Comparison of ENCODE assay signal across 36 cellular contexts in genomic region chr5:77333036-77333435, GRCh38.
"Had no signal": no experiment of that assay in that cellular context is flagged by ENCODE, and none has a peak within 500 bp of the region (broad histone marks: within the 10 kb centered on the region; RNA-seq: fewer than 3 reads in every experiment).

No MANE protein-coding gene starts in this region.

- H3K36me3 Mint-ChIP-seq: activated naive CD4-positive, alpha-beta T cell treated with anti-CD3 and anti-CD28 coated beads, Interleukin-2, amount 50 U/mL, for 24 hours; activated naive CD8-positive, alpha-beta T cell; brain; WTC11 had no signal

- H3K9me3 Mint-ChIP-seq: activated CD4-positive, alpha-beta memory T cell treated with anti-CD3 and anti-CD28 coated beads, Interleukin-2, amount 10 ng/mL, durations not matched to agents 7 days and 5 days; activated naive CD4-positive, alpha-beta T cell treated with anti-CD3 and anti-CD28 coated beads, Interleukin-2, amount 10 ng/mL, durations not matched to agents 7 days and 5 days; activated naive CD4-positive, alpha-beta T cell treated with anti-CD3 and anti-CD28 coated beads, Interleukin-2, amount 50 U/mL, for 24 hours; activated naive CD8-positive, alpha-beta T cell treated with anti-CD3 and anti-CD28 coated beads, Interleukin-2, amount 10 ng/mL, durations not matched to agents 7 days and 5 days; activated naive CD8-positive, alpha-beta T cell treated with anti-CD3 and anti-CD28 coated beads, Interleukin-2, amount 50 U/mL, for 24 hours; activated T-cell treated with anti-CD3 and anti-CD28 coated beads, Interleukin-2, amount 50 U/mL, for 24 hours; activated T-helper 2 cell treated with anti-CD3 and anti-CD28 coated beads, Interferon-gamma antibody, Interleukin-2, Interleukin-4, amounts not matched to agents 10 μg/mL and 5 μg/mL and 100 μg/mL, durations not matched to agents 14 hours and 24 hours and 36 hours; T-helper 1 cell treated with Interleukin-12 subunit alpha and Interleukin-12 subunit beta and Interleukin-4 antibody, amounts not matched to agents 30 μg/mL and 1 μg/mL, for 36 hours; T-helper 2 cell treated with Interferon-gamma antibody and Interleukin-4, amounts not matched to agents 5 μg/mL and 100 μg/mL, for 36 hours; WTC11 had no signal

- DNase-seq: activated CD4-positive, alpha-beta memory T cell treated with anti-CD3 and anti-CD28 coated beads, Interleukin-2, amount 10 ng/mL, durations not matched to agents 7 days and 5 days; activated CD4-positive, alpha-beta T cell treated with anti-CD3 and anti-CD28 coated beads for 1 hour; activated CD4-positive, alpha-beta T cell treated with anti-CD3 and anti-CD28 coated beads for 36 hours; activated CD4-positive, alpha-beta T cell treated with anti-CD3 and anti-CD28 coated beads for 48 hours; activated CD4-positive, alpha-beta T cell treated with anti-CD3 and anti-CD28 coated beads, Interleukin-2, amount 10 ng/mL, durations not matched to agents 7 days and 5 days; activated CD4-positive, alpha-beta T cell treated with anti-CD3 and anti-CD28 coated beads, Interleukin-2, amount 50 U/mL, for 48 hours; activated CD4-positive, CD25-positive, alpha-beta regulatory T cell; activated CD8-positive, alpha-beta memory T cell treated with anti-CD3 and anti-CD28 coated beads for 24 hours; activated CD8-positive, alpha-beta memory T cell treated with anti-CD3 and anti-CD28 coated beads, Interleukin-2, amount 10 ng/mL, durations not matched to agents 7 days and 5 days; activated CD8-positive, alpha-beta memory T cell treated with anti-CD3 and anti-CD28 coated beads, Interleukin-2, amount 50 U/mL, for 48 hours; activated CD8-positive, alpha-beta T cell treated with anti-CD3 and anti-CD28 coated beads, Interleukin-2, amount 10 ng/mL, durations not matched to agents 7 days and 5 days; activated effector memory CD4-positive, alpha-beta T cell treated with Interleukin-2 at 50 U/mL for 16 hours; activated gamma-delta T cell; activated naive CD4-positive, alpha-beta T cell treated with anti-CD3 and anti-CD28 coated beads, Interleukin-2, amount 10 ng/mL, durations not matched to agents 7 days and 5 days; activated naive CD4-positive, alpha-beta T cell treated with Interleukin-2 at 50 U/mL for 16 hours; activated naive CD8-positive, alpha-beta T cell treated with anti-CD3 and anti-CD28 coated beads, Interleukin-2, amount 10 ng/mL, durations not matched to agents 7 days and 5 days; activated naive CD8-positive, alpha-beta T cell treated with anti-CD3 and anti-CD28 coated beads, Interleukin-2, amount 50 U/mL, for 24 hours; activated T-cell treated with anti-CD3 and anti-CD28 coated beads, Interleukin-2, amount 50 U/mL, for 24 hours; activated T-cell treated with anti-CD3 and anti-CD28 coated beads, Interleukin-2, amount 50 U/mL, for 48 hours; amygdala; anterior cingulate cortex; caudate nucleus; SW 1271; T-helper 1 cell; T-helper 2 cell; T-helper 9 cell had no signal

- H3K27me3 Mint-ChIP-seq: activated naive CD4-positive, alpha-beta T cell treated with anti-CD3 and anti-CD28 coated beads, Interleukin-2, amount 50 U/mL, for 24 hours had no signal

- H3K27me3 ChIP-seq: ascending aorta, cardiac muscle cell had no signal

- H3K27ac ChIP-seq: cardiac muscle cell, VCaP had no signal

- H3K9me3 ChIP-seq: ascending aorta had no signal

- H3K4me3 Mint-ChIP-seq: activated CD4-positive, alpha-beta memory T cell treated with anti-CD3 and anti-CD28 coated beads, Interleukin-2, amount 10 ng/mL, durations not matched to agents 7 days and 5 days; activated CD4-positive, alpha-beta T cell treated with anti-CD3 and anti-CD28 coated beads for 36 hours; activated CD4-positive, alpha-beta T cell treated with anti-CD3 and anti-CD28 coated beads, Interleukin-2, amount 10 ng/mL, durations not matched to agents 7 days and 5 days; activated CD8-positive, alpha-beta memory T cell treated with anti-CD3 and anti-CD28 coated beads, Interleukin-2, amount 10 ng/mL, durations not matched to agents 7 days and 5 days; activated CD8-positive, alpha-beta T cell treated with anti-CD3 and anti-CD28 coated beads, Interleukin-2, amount 10 ng/mL, durations not matched to agents 7 days and 5 days; activated naive CD4-positive, alpha-beta T cell treated with anti-CD3 and anti-CD28 coated beads, Interleukin-2, amount 10 ng/mL, durations not matched to agents 7 days and 5 days; activated naive CD4-positive, alpha-beta T cell treated with anti-CD3 and anti-CD28 coated beads, Interleukin-2, amount 50 U/mL, for 24 hours; activated naive CD8-positive, alpha-beta T cell; activated naive CD8-positive, alpha-beta T cell treated with anti-CD3 and anti-CD28 coated beads, Interleukin-2, amount 10 ng/mL, durations not matched to agents 7 days and 5 days; activated naive CD8-positive, alpha-beta T cell treated with anti-CD3 and anti-CD28 coated beads, Interleukin-2, amount 50 U/mL, for 24 hours; activated T-cell treated with anti-CD3 and anti-CD28 coated beads, Interleukin-2, amount 50 U/mL, for 24 hours; brain; T-helper 1 cell treated with Interleukin-12 subunit alpha and Interleukin-12 subunit beta and Interleukin-4 antibody, amounts not matched to agents 30 μg/mL and 1 μg/mL, for 36 hours; T-helper 2 cell treated with Interferon-gamma antibody and Interleukin-4, amounts not matched to agents 5 μg/mL and 100 μg/mL, for 36 hours; WTC11 had no signal

- H3K27ac Mint-ChIP-seq: activated CD4-positive, alpha-beta memory T cell treated with anti-CD3 and anti-CD28 coated beads, Interleukin-2, amount 10 ng/mL, durations not matched to agents 7 days and 5 days; activated CD4-positive, alpha-beta T cell treated with anti-CD3 and anti-CD28 coated beads for 36 hours; activated CD4-positive, alpha-beta T cell treated with anti-CD3 and anti-CD28 coated beads, Interleukin-2, amount 10 ng/mL, durations not matched to agents 7 days and 5 days; activated CD8-positive, alpha-beta memory T cell treated with anti-CD3 and anti-CD28 coated beads, Interleukin-2, amount 10 ng/mL, durations not matched to agents 7 days and 5 days; activated CD8-positive, alpha-beta T cell treated with anti-CD3 and anti-CD28 coated beads, Interleukin-2, amount 10 ng/mL, durations not matched to agents 7 days and 5 days; activated naive CD4-positive, alpha-beta T cell treated with anti-CD3 and anti-CD28 coated beads, Interleukin-2, amount 10 ng/mL, durations not matched to agents 7 days and 5 days; activated naive CD4-positive, alpha-beta T cell treated with anti-CD3 and anti-CD28 coated beads, Interleukin-2, amount 50 U/mL, for 24 hours; activated naive CD8-positive, alpha-beta T cell; activated naive CD8-positive, alpha-beta T cell treated with anti-CD3 and anti-CD28 coated beads, Interleukin-2, amount 10 ng/mL, durations not matched to agents 7 days and 5 days; activated naive CD8-positive, alpha-beta T cell treated with anti-CD3 and anti-CD28 coated beads, Interleukin-2, amount 50 U/mL, for 24 hours; activated T-cell treated with anti-CD3 and anti-CD28 coated beads, Interleukin-2, amount 50 U/mL, for 24 hours; activated T-helper 2 cell treated with anti-CD3 and anti-CD28 coated beads, Interferon-gamma antibody, Interleukin-2, Interleukin-4, amounts not matched to agents 10 μg/mL and 5 μg/mL and 100 μg/mL, durations not matched to agents 14 hours and 24 hours and 36 hours; brain; T-helper 1 cell treated with Interleukin-12 subunit alpha and Interleukin-12 subunit beta and Interleukin-4 antibody, amounts not matched to agents 30 μg/mL and 1 μg/mL, for 36 hours; T-helper 2 cell treated with Interferon-gamma antibody and Interleukin-4, amounts not matched to agents 5 μg/mL and 100 μg/mL, for 36 hours; WTC11 had no signal

- H3K4me3 ChIP-seq: ascending aorta, cardiac muscle cell had no signal

- H3K36me3 ChIP-seq: cardiac muscle cell had no signal
